8 cellular contexts compared by ENCODE assay signal in the genomic region with DNA sequence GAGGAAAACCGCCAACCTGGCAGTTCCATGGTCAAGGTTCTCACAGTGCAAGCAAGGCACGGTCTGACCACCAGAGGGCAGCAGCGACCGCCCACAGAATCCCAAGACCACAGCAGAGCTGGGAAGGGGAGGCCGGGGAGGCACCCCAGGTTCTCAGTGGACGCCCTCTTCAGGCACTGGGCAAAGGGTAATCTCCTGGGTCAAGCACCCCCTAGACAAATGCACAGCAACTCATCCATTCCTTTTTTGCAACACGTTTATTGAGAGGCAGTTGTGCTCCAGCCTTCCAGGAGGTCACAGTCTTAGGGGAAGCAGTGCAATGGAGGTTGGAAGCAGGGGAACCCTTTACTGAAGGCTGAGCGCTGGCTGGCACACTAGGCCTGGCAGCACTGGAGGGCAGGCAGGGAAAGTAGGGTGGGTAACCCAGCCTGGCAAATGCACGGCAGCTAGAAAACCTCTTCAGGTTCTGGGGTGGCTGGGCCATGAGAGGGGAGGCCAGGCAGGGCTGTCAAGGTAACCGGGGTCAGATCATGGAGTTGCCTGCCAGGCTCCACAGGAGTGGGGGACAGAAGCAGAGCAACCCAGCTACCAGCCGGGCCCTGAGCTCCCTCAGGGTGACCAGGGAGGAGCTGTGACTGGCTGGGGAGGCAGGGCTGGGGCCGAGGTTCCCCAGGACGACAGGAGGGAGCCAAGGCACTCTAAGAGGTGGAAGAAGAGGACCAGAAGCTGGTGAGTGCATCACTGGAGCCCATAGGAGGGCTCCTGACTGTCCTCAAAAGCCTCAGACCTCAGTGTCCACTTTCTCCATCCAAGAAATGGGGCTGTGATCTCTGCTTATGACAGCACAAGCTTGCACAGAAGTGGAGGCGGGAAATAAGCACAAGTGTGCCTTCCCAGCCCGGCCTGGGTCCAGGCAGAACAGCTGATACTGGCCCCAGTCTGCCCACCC. TPM values are rescaled to one million over a fixed set of nuclear protein-coding genes. Genes with fewer than 3 reads are reported as not detected.
A peak's percentile ranks its signal among the peaks of the same experiment; 100 is the strongest.
DNase-seq lines count a peak whose midpoint lies in the region; ATAC-seq, FAIRE-seq and TF ChIP-seq lines count a peak whose summit lies in the region.

No MANE protein-coding gene starts in this region.

- H3K79me1 ChIP-seq in H1 (ENCODE audit: low read depth, low read length) (0 out of 2 replicates have a peak, but pooled peaks cover 10% of the 10 kb centered on the region), mesendoderm (ENCODE audit: low read length) (peaks cover 7% of the 10 kb centered on the region)

- H3K9me3 ChIP-seq in HCT116 (ENCODE audit: control insufficient read depth in 1 of 2, insufficient read depth in 1 of 2, low read depth in 1 of 2, low read length in 2 of 2) = no peaks in the 10 kb centered on the region
- no peaks in the 10 kb centered on the region for H3K9me3 ChIP-seq in H1 (ENCODE audit: insufficient read depth in 2 of 2, low read depth in 1 of 2, low read length in 1 of 2)

- POLR2A ChIA-PET in HCT116 (lab: Charles Lee) (interaction anchor here (1.6 to 6.1 kb wide), 7 partner anchors 8 to 92 kb away, joined by 5 to 38 read pairs (median 9); a partner anchor contains a TSS), H1 (lab: Charles Lee; ENCODE audit: partially characterized antibody) (interaction anchor here (0.7 to 34.9 kb wide), 17 partner anchors 5 to 394 kb away, joined by 3 to 958 read pairs (median 5); a partner anchor contains a TSS)

- H3K4me1 ChIP-seq in HCT116 (ENCODE audit: control insufficient read depth in 1 of 2, insufficient read depth in 2 of 2, low read length in 2 of 2) (peaks cover 55 to 91% of the 10 kb centered on the region in 2 experiments), H1 (replicated peaks in 1 of 4; ENCODE audit: control insufficient read depth in 3 of 4, insufficient read depth in 4 of 4, low read length in 3 of 4) (peaks cover 11 to 43% (median 23%) of the 10 kb centered on the region in 4 experiments), mesendoderm (ENCODE audit: control insufficient read depth, low read depth, low read length) (peaks cover 19% of the 10 kb centered on the region)

- H4K8ac ChIP-seq in H1 (ENCODE audit: extremely low read depth, insufficient read depth, low read length) (no peak overlapping the region), mesendoderm (ENCODE audit: low read depth, low read length) (no peak overlapping the region)

- H3K56ac ChIP-seq in H1 (replicated peaks; ENCODE audit: insufficient read length, low read depth, low read length) = no peak overlapping the region
- peak overlapping the region; percentile 76 for H3K56ac ChIP-seq in mesendoderm (ENCODE audit: low read length)

- intact Hi-C loops in HCT116 (cut with micrococcal nuclease) = loop anchor here (2.0 kb wide), 1 partner anchor 43 kb away; no protein-coding TSS in a partner anchor

- H4K20me1 ChIP-seq in HCT116 (ENCODE audit: insufficient read depth) = no peaks in the 10 kb centered on the region
- peaks cover 16 to 18% of the 10 kb centered on the region in 2 experiments for H4K20me1 ChIP-seq in H1 (replicated peaks in 1 of 2; ENCODE audit: control insufficient read depth in 1 of 2, insufficient read depth in 2 of 2, low read length in 2 of 2)

- H3K9me2 ChIP-seq in HCT116 (ENCODE audit: insufficient read depth) = no peaks in the 10 kb centered on the region

- H4K91ac ChIP-seq in H1 (replicated peaks; ENCODE audit: insufficient read length, low read length) = no peak overlapping the region

- DNase-seq in COLO829 (ENCODE audit: low spot score) = peak; percentile 84
- peak; percentile 76 for DNase-seq in HCT116 (ENCODE audit: low read depth, low spot score)
- peak; percentile 57 for DNase-seq in NCI-H748 treated with DMSO at 0.1 percent for 48 hours (lab: John Stamatoyannopoulos, UW)
- peak in 2 of 3 experiments; percentile 87 to 89 for DNase-seq in activated CD8-positive, alpha-beta memory T cell treated with anti-CD3 and anti-CD28 coated beads for 48 hours (ENCODE audit: low read depth in 2 of 3, low spot score in 2 of 3)
- peak; percentile 82 to 97 for DNase-seq in H1 (ENCODE audit: low read depth in 1 of 2, low spot score in 2 of 2)
- DNase-seq in mesendoderm = peak; percentile 86
- DNase-seq in stimulated activated CD8-positive, alpha-beta memory T cell treated with anti-CD3 and anti-CD28 coated beads, Interleukin-2, amount 100 ng/mL, for 1 hour (ENCODE audit: low read depth in 2 of 2) = peak; percentile 70 to 75

- H3K27me3 ChIP-seq in HCT116 (ENCODE audit: insufficient read depth, low read length) = no peaks in the 10 kb centered on the region
- peaks cover 0 to 5% (median 1%) of the 10 kb centered on the region in 4 experiments; a peak in 2 of 7 replicates for H3K27me3 ChIP-seq in H1 (replicated peaks in 1 of 4; ENCODE audit: control insufficient read depth in 3 of 4, extremely low read depth in 1 of 4, insufficient read depth in 3 of 4, low read length in 3 of 4)
- no peaks in the 10 kb centered on the region for H3K27me3 ChIP-seq in mesendoderm (ENCODE audit: insufficient read depth, low read length, poor library complexity)

- no peak for TF ChIP-seq RAD21 in HCT116 (IDR thresholded peaks at IDR 0.05; ENCODE audit: low read depth)
- TF ChIP-seq RAD21 in H1 (IDR thresholded peaks at IDR 0.05 in 1 of 2, conservative IDR thresholded peaks at IDR 0.05 in 1 of 2; ENCODE audit: low read depth in 2 of 2, low read length in 2 of 2) = peak; percentile 93 to 96

- no peak overlapping the region; the same call in 1 of the 2 replicates for H2BK12ac ChIP-seq in H1 (ENCODE audit: low read depth, low read length)

- H3K4ac ChIP-seq in H1 (replicated peaks; ENCODE audit: insufficient read length, low read depth, low read length) (no peak overlapping the region), mesendoderm (ENCODE audit: low read depth, low read length) (no peak overlapping the region)

- no peak overlapping the region for H3K14ac ChIP-seq in H1 (ENCODE audit: insufficient read length)

- 52% methylated on average over 15 of the region's 15 CpGs; no CpG with 5 or more reads in 1 of the 2 experiments for WGBS in H1 (ENCODE audit: extremely low coverage in 1 of 2, insufficient coverage in 1 of 2, insufficient read length in 1 of 2, insufficient replicate concordance in 2 of 2, low coverage in 1 of 2, low lambda C conversion rate in 2 of 2, missing lambda C conversion rate in 1 of 2), 2 experiments
- WGBS in mesendoderm (ENCODE audit: extremely low coverage, insufficient coverage, low lambda C conversion rate) = no CpG with 5 or more reads among the region's 15 CpGs

- H3K23me2 ChIP-seq in H1 (ENCODE audit: low read depth, low read length) = peaks cover 11% of the 10 kb centered on the region; the same call in 1 of the 2 replicates

- peak overlapping the region; percentile 96 for H3K9ac ChIP-seq in HCT116 (ENCODE audit: low read length)
- H3K9ac ChIP-seq in H1 (replicated peaks in 1 of 4; ENCODE audit: extremely low read depth in 1 of 4, low read depth in 3 of 4, low read length in 3 of 4) = no peak overlapping the region
- peak overlapping the region; percentile 66 for H3K9ac ChIP-seq in mesendoderm (ENCODE audit: low read length)

- 0 out of 2 replicates have a peak overlapping the region, but pooled peaks have one; percentile 48 for H2BK20ac ChIP-seq in H1 (ENCODE audit: low read length)

- no peak for FAIRE-seq in H1 (lab: Jason Lieb, UNC)

- RAD21 ChIA-PET in HCT116 (lab: Charles Lee; ENCODE audit: low non-redundant PET in 1 of 2, low total read pairs in 2 of 2, uncharacterized antibody in 2 of 2, unreplicated experiment in 2 of 2) = interaction anchor here (0.7 to 4.2 kb wide), 9 partner anchors 12 to 98 kb away, joined by 3 to 26 read pairs (median 14); a partner anchor contains a TSS

- no peak overlapping the region for H3K23ac ChIP-seq in H1 (ENCODE audit: insufficient read length)
- H3K23ac ChIP-seq in mesendoderm (ENCODE audit: low read length) = no peak overlapping the region

- H3K18ac ChIP-seq in H1 (ENCODE audit: extremely low read depth, low read length) (0 out of 2 replicates have a peak overlapping the region, but pooled peaks have one; percentile 60), mesendoderm (ENCODE audit: low read length) (no peak overlapping the region)

- peaks cover 48% of the 10 kb centered on the region for H3K79me2 ChIP-seq in HCT116 (ENCODE audit: insufficient read depth, low read length)
- H3K79me2 ChIP-seq in H1 (ENCODE audit: control insufficient read depth in 1 of 2, insufficient read depth in 2 of 2, low read length in 2 of 2) = peaks cover 0 to 21% of the 10 kb centered on the region in 2 experiments; a peak in 1 of 4 replicates
- peaks cover 23% of the 10 kb centered on the region for H3K79me2 ChIP-seq in mesendoderm (ENCODE audit: control insufficient read depth, insufficient read depth, low read length)

- 0 out of 3 replicates have a peak, but pooled peaks of 1 of the 2 experiments have one; percentile 6 for TF ChIP-seq EP300 in H1 (IDR thresholded peaks at IDR 0.05; ENCODE audit: borderline replicate concordance in 1 of 2, low read depth in 2 of 2, low read length in 2 of 2)

- ATAC-seq in HCT116 (peak; percentile 25), GM19351 (IDR thresholded peaks at IDR 0.05; ENCODE audit: unreplicated experiment) (no peak)

- no TSS peak for BruUV-seq in HCT116 (replicated peaks; lab: Mats Ljungman, UMichigan)

- peak overlapping the region in 1 of 2 experiments; percentile 91; a peak in 3 of 4 replicates for H3K4me3 ChIP-seq in HCT116 (replicated peaks in 1 of 2; ENCODE audit: low read depth in 1 of 2, low read length in 2 of 2)
- H3K4me3 ChIP-seq in H1 (ENCODE audit: extremely low read depth in 1 of 4, insufficient read depth in 2 of 4, low read depth in 3 of 4, low read length in 4 of 4) = peak overlapping the region in 2 of 4 experiments; percentile 26 to 91; a peak in 3 of 8 replicates
- no peak overlapping the region for H3K4me3 ChIP-seq in mesendoderm (ENCODE audit: low read length)

- H2AFZ ChIP-seq in HCT116 (ENCODE audit: low read depth, low read length, poor library complexity, severe bottlenecking) (no peak overlapping the region), H1 (ENCODE audit: low read length) (no peak overlapping the region)

- CTCF ChIA-PET in HCT116 (lab: Charles Lee) (interaction anchor here (0.6 to 6.9 kb wide), 33 partner anchors 8 to 345 kb away, joined by 3 to 149 read pairs (median 7); a partner anchor contains a TSS), H1 (lab: Charles Lee; ENCODE audit: partially characterized antibody) (interaction anchor here (0.7 to 18.2 kb wide), 37 partner anchors 13 to 399 kb away, joined by 3 to 363 read pairs (median 4); a partner anchor contains a TSS)

- peak overlapping the region; percentile 91 for H3K4me2 ChIP-seq in HCT116 (ENCODE audit: low read length)
- H3K4me2 ChIP-seq in H1 (ENCODE audit: insufficient read depth in 1 of 2, low read depth in 2 of 2, low read length in 2 of 2) = peak overlapping the region in 1 of 2 experiments; percentile 82; a peak in 2 of 4 replicates
- peak overlapping the region; percentile 1 for H3K4me2 ChIP-seq in mesendoderm (ENCODE audit: low read length)

- H3K27ac ChIP-seq in HCT116 (ENCODE audit: low read depth, low read length) (peak overlapping the region; percentile 100), H1 (ENCODE audit: low read depth, low read length) (no peak overlapping the region), mesendoderm (ENCODE audit: low read depth, low read length) (peak overlapping the region; percentile 13)

- no peak overlapping the region for H4K5ac ChIP-seq in H1 (ENCODE audit: insufficient read length, low read depth, low read length)
- H4K5ac ChIP-seq in mesendoderm (ENCODE audit: low read length) = no peak overlapping the region

- H3K36me3 ChIP-seq in HCT116 (ENCODE audit: control insufficient read depth in 1 of 2, insufficient read depth in 2 of 2, low read length in 2 of 2) = 0 out of 4 replicates have a peak, but pooled peaks cover 0 to 3% of the 10 kb centered on the region in 2 experiments
- H3K36me3 ChIP-seq in H1 (ENCODE audit: control insufficient read depth in 2 of 4, insufficient read depth in 4 of 4, low read length in 3 of 4) = peaks cover 0 to 16% (median 3%) of the 10 kb centered on the region in 4 experiments; a peak in 4 of 8 replicates
- no peaks in the 10 kb centered on the region for H3K36me3 ChIP-seq in mesendoderm (ENCODE audit: control insufficient read depth, insufficient read depth, low read length)

- peak overlapping the region; percentile 45; the same call in 1 of the 2 replicates for H2AK5ac ChIP-seq in H1 (ENCODE audit: low read depth, low read length)
- H2AK5ac ChIP-seq in mesendoderm (ENCODE audit: low read length) = no peak overlapping the region

- TF ChIP-seq POLR2A in HCT116 (IDR thresholded peaks at IDR 0.05; ENCODE audit: borderline replicate concordance, extremely low read depth, insufficient read depth, insufficient read length) = no peak
- no peak; a peak in 1 of 3 replicates for TF ChIP-seq POLR2A in H1 (IDR thresholded peaks at IDR 0.05; ENCODE audit: control extremely low read depth in 1 of 2, low read depth in 2 of 2, low read length in 2 of 2)

- no peak overlapping the region for H2BK120ac ChIP-seq in H1 (replicated peaks; ENCODE audit: low read depth, low read length)
- H2BK120ac ChIP-seq in mesendoderm (ENCODE audit: low read depth, low read length) = no peak overlapping the region

- H2BK5ac ChIP-seq in H1 (ENCODE audit: low read depth, low read length) (peak overlapping the region; percentile 60; the same call in 1 of the 2 replicates), mesendoderm (ENCODE audit: low read length) (no peak overlapping the region)

- TF ChIP-seq CTCF in HCT116 (IDR thresholded peaks at IDR 0.05 in 2 of 3, conservative IDR thresholded peaks at IDR 0.05 in 1 of 3; ENCODE audit: borderline replicate concordance in 1 of 3, insufficient read depth in 1 of 3, low read depth in 2 of 3, low read length in 2 of 3) (peak in 2 of 3 experiments; percentile 94 to 97; a peak in 4 of 6 replicates), H1 (IDR thresholded peaks at IDR 0.05; ENCODE audit: control extremely low read depth in 1 of 3, insufficient read depth in 1 of 3, low read depth in 1 of 3, low read length in 3 of 3) (peak in 2 of 3 experiments; percentile 97 to 98; a peak in 3 of 4 replicates)

- no peak overlapping the region for H2BK15ac ChIP-seq in H1 (ENCODE audit: low read length)
- H2BK15ac ChIP-seq in mesendoderm (replicated peaks; ENCODE audit: low read depth) = no peak overlapping the region

RNA-seq across cellular contexts. Expression of a gene that starts 1.8 kb away (rescaled TPM):
- total RNA-seq in HCT116 (2021; ENCODE audit: unreplicated experiment) = 116 TPM
- polyA plus RNA-seq in HCT116 (2012) = 93.4 and 134 TPM in 2 replicates
- total RNA-seq in H1 (2021; fragmentation: NEBNext Ultra II Directional; extraction: Animal tissue kit (Norgen Biotek cat#: 25700)) = 31.0 and 31.9 TPM in 2 replicates
- 23.8 and 33.2 TPM in 2 replicates for polyA plus RNA-seq in H1 (2011; rRNA removed)
- 24.2 TPM for polyA plus RNA-seq in H1 (2011; cell fraction: cytosol; rRNA removed)
- polyA plus RNA-seq in H1 (2011; cell fraction: nucleus; rRNA removed) = 46.5 TPM
- polyA plus RNA-seq in H1 (2012, experiment 1 of 2) = 13.3 to 22.8 TPM (median 17.1 TPM) in 4 replicates
- 10.2 TPM for polyA plus RNA-seq in H1 (2012, experiment 2 of 2)
- 16.3 TPM for polyA plus RNA-seq in H1 (2013, experiment 1 of 2)
- 14.9 TPM for polyA plus RNA-seq in H1 (2013, experiment 2 of 2)
- polyA minus RNA-seq in H1 (2011; rRNA and poly(A)+ RNA removed) = 15.0 and 16.7 TPM in 2 replicates
- 27.1 TPM for polyA minus RNA-seq in H1 (2011; cell fraction: cytosol; rRNA and poly(A)+ RNA removed)
- polyA minus RNA-seq in H1 (2011; cell fraction: nucleus; rRNA and poly(A)+ RNA removed) = 45.4 TPM
- polyA plus RNA-seq in mesendoderm (2013, experiment 1 of 2) = 15.5 TPM
- polyA plus RNA-seq in mesendoderm (2013, experiment 2 of 2) = 15.0 TPM

RNA-seq across cellular contexts. Expression of a gene that starts 8.5 kb away (rescaled TPM):
- total RNA-seq in HCT116 (2021; ENCODE audit: unreplicated experiment) = 17.5 TPM
- polyA plus RNA-seq in HCT116 (2012) = 6.6 and 7.3 TPM in 2 replicates
- 17.7 and 17.8 TPM in 2 replicates for total RNA-seq in H1 (2021; fragmentation: NEBNext Ultra II Directional; extraction: Animal tissue kit (Norgen Biotek cat#: 25700))
- polyA plus RNA-seq in H1 (2011; rRNA removed) = 1.3 and 2.3 TPM in 2 replicates
- 1.2 TPM for polyA plus RNA-seq in H1 (2011; cell fraction: cytosol; rRNA removed)
- 4.1 TPM for polyA plus RNA-seq in H1 (2011; cell fraction: nucleus; rRNA removed)
- 6.5 to 10.1 TPM (median 8.7 TPM) in 4 replicates for polyA plus RNA-seq in H1 (2012, experiment 1 of 2)
- 4.9 TPM for polyA plus RNA-seq in H1 (2012, experiment 2 of 2)
- polyA plus RNA-seq in H1 (2013, experiment 1 of 2) = 6.6 TPM
- polyA plus RNA-seq in H1 (2013, experiment 2 of 2) = 5.8 TPM
- 1.5 and 2.3 TPM in 2 replicates for polyA minus RNA-seq in H1 (2011; rRNA and poly(A)+ RNA removed)
- 5.3 TPM for polyA minus RNA-seq in H1 (2011; cell fraction: cytosol; rRNA and poly(A)+ RNA removed)
- polyA minus RNA-seq in H1 (2011; cell fraction: nucleus; rRNA and poly(A)+ RNA removed) = 4.7 TPM
- polyA plus RNA-seq in mesendoderm (2013, experiment 1 of 2) = 11.4 TPM
- 11.6 TPM for polyA plus RNA-seq in mesendoderm (2013, experiment 2 of 2)

Comparison
In these comparisons a context has a peak if more than half of its experiments do, and no peak if none do; other contexts are left out.
1. H3K9ac ChIP-seq: peak in HCT116 (single experiment) and mesendoderm (single experiment); none in H1 (0 of 4).
2. Peak in every context shown above with its lines, with median percentiles within 50 percentile points of each other: DNase-seq.